21 cellular contexts compared by ENCODE assay signal in genomic region chr2:203584784-203585183, GRCh38. TPM values are rescaled to one million over a fixed set of nuclear protein-coding genes. Genes with fewer than 3 reads are reported as not detected.
DNase-seq lines count a peak whose midpoint lies in the region; ATAC-seq, FAIRE-seq and TF ChIP-seq lines count a peak whose summit lies in the region.
"Had no signal": no experiment of that assay in that cellular context is flagged by ENCODE, and none has a peak within 500 bp of the region (broad histone marks: within the 10 kb centered on the region; RNA-seq: fewer than 3 reads in every experiment).

No MANE protein-coding gene starts in this region.

- FAIRE-seq in GM12878 (lab: Jason Lieb, UNC): no peak

- TF ChIP-seq EP300 in GM12878 (IDR thresholded peaks at IDR 0.05; ENCODE audit: borderline replicate concordance in 1 of 2, control insufficient read depth in 1 of 2, low read depth in 2 of 2, low read length in 2 of 2): no peak

- DNase-seq in HT-29 (ENCODE audit: low spot score) (peak; percentile 29), NCI-H510A treated with DMSO at 0.1 percent for 48 hours (lab: John Stamatoyannopoulos, UW) (peak; percentile 94), GM12878 (ENCODE audit: low read depth, low spot score) (no peak), smooth muscle cell (lab: John Stamatoyannopoulos, UW; ENCODE audit: unreplicated experiment) (no peak), nephron progenitor cell (no peak)
- DNase-seq: activated CD4-positive, alpha-beta T cell treated with anti-CD3 and anti-CD28 coated beads, Interleukin-2, amount 10 ng/mL, durations not matched to agents 24 days and 14 days; activated naive CD4-positive, alpha-beta T cell treated with anti-CD3 and anti-CD28 coated beads for 36 hours; AML-193; Caco-2; gastrocnemius medialis; GDM1; GM23248; lower lobe of right lung; ovary; stimulated activated CD4-positive, alpha-beta T cell treated with anti-CD3 and anti-CD28 coated beads, Interleukin-4, amount 100 ng/mL, for 24 hours; testis had no signal

- H4K20me1 ChIP-seq in GM12878 (ENCODE audit: control insufficient read depth, insufficient read depth): no peaks in the 10 kb centered on the region
- no peaks in the 10 kb centered on the region for H4K20me1 ChIP-seq in smooth muscle cell (ENCODE audit: low read depth)

- H3K9me3 ChIP-seq in GM12878 (replicated peaks; ENCODE audit: control insufficient read depth, insufficient read depth, low read length): no peaks in the 10 kb centered on the region; the same call in 2 of the 3 replicates
- no peaks in the 10 kb centered on the region for H3K9me3 ChIP-seq in smooth muscle cell (replicated peaks; ENCODE audit: low read depth)
- H3K9me3 ChIP-seq: Caco-2, gastrocnemius medialis, lower lobe of right lung, ovary, SK-N-SH, testis had no signal

- WGBS in GM12878 (ENCODE audit: insufficient coverage, insufficient replicate concordance, low lambda C conversion rate, missing lambda C conversion rate): 100% methylated on average over 1 of the region's 1 CpG
- 96% methylated on average over 1 of the region's 1 CpG for WGBS in smooth muscle cell (ENCODE audit: low lambda C conversion rate)

- no TSS peak for BruUV-seq in GM12878 (replicated peaks; lab: Mats Ljungman, UMichigan)

- H3K4me1 ChIP-seq in GM12878 (ENCODE audit: control insufficient read depth, insufficient read depth, low read length) (peaks cover 7% of the 10 kb centered on the region), smooth muscle cell (ENCODE audit: low read depth) (peaks cover 19% of the 10 kb centered on the region)
- H3K4me1 ChIP-seq: testis had no signal

- H3K9me3 Mint-ChIP-seq in nephron progenitor cell: no peaks in the 10 kb centered on the region
- H3K9me3 Mint-ChIP-seq: activated CD4-positive, alpha-beta T cell treated with anti-CD3 and anti-CD28 coated beads, Interleukin-2, amount 10 ng/mL, durations not matched to agents 24 days and 14 days; activated naive CD4-positive, alpha-beta T cell treated with anti-CD3 and anti-CD28 coated beads for 36 hours had no signal

- H3K79me2 ChIP-seq in GM12878 (ENCODE audit: control insufficient read depth, insufficient read depth, low read length) (no peaks in the 10 kb centered on the region), smooth muscle cell (ENCODE audit: low read depth) (no peaks in the 10 kb centered on the region)

- POLR2A ChIA-PET in GM12878 (lab: Charles Lee): interaction anchor here (0.7 kb wide), 1 partner anchor 346 kb away, joined by 4 read pairs; the partner anchor contains the start of gene CYP20A1

- H3K9ac ChIP-seq in GM12878 (ENCODE audit: control insufficient read depth, insufficient read depth, low read length): no peak overlapping the region
- H3K9ac ChIP-seq in smooth muscle cell (ENCODE audit: low read depth): peak overlapping the region; percentile 55
- H3K9ac ChIP-seq: GM23248, SK-N-SH had no signal

- no peak overlapping the region for H3K27ac Mint-ChIP-seq in nephron progenitor cell
- H3K27ac Mint-ChIP-seq: activated CD4-positive, alpha-beta T cell treated with anti-CD3 and anti-CD28 coated beads, Interleukin-2, amount 10 ng/mL, durations not matched to agents 24 days and 14 days; activated naive CD4-positive, alpha-beta T cell treated with anti-CD3 and anti-CD28 coated beads for 36 hours had no signal

- CTCF ChIA-PET in GM12878 (lab: Yijun Ruan, JAX): interaction anchor here (1.9 kb wide), 1 partner anchor 10 kb away, joined by 6 read pairs; no protein-coding TSS in a partner anchor

- SMC1A ChIA-PET in GM12878 (lab: Charles Lee; ENCODE audit: uncharacterized antibody, unreplicated experiment): interaction anchor here (1.3 to 1.9 kb wide), 2 partner anchors 11 to 15 kb away, joined by 4 to 5 read pairs; no protein-coding TSS in a partner anchor

- intact Hi-C loops in GM12878 (cut with micrococcal nuclease; ENCODE audit: unreplicated experiment): no loop called here

- no peaks in the 10 kb centered on the region for H3K36me3 Mint-ChIP-seq in nephron progenitor cell (ENCODE audit: low read depth)
- H3K36me3 Mint-ChIP-seq: IgD-negative memory B cell had no signal

- no peaks in the 10 kb centered on the region for H3K27me3 Mint-ChIP-seq in nephron progenitor cell (ENCODE audit: low read depth, poor library complexity)

- TF ChIP-seq RAD21 in GM12878 (IDR thresholded peaks at IDR 0.05; ENCODE audit: insufficient read depth, low read depth, low read length): no peak

- no peak overlapping the region for H3K4me3 Mint-ChIP-seq in nephron progenitor cell
- H3K4me3 Mint-ChIP-seq: activated CD4-positive, alpha-beta T cell treated with anti-CD3 and anti-CD28 coated beads, Interleukin-2, amount 10 ng/mL, durations not matched to agents 24 days and 14 days; activated naive CD4-positive, alpha-beta T cell treated with anti-CD3 and anti-CD28 coated beads for 36 hours had no signal

- no peak for TF ChIP-seq POLR2A in GM12878 (IDR thresholded peaks at IDR 0.05; ENCODE audit: low read depth, low read length)

- RAD21 ChIA-PET in GM12878 (lab: Charles Lee; ENCODE audit: unreplicated experiment): interaction anchor here (1.0 kb wide), 1 partner anchor 16 kb away, joined by 3 read pairs; no protein-coding TSS in a partner anchor

- ATAC-seq in GM12878 (peak; percentile 23), HG03025 (IDR thresholded peaks at IDR 0.05; ENCODE audit: low FRiP score, unreplicated experiment) (no peak), GM21447 (IDR thresholded peaks at IDR 0.05; ENCODE audit: unreplicated experiment) (no peak)
- ATAC-seq: gastrocnemius medialis, lower lobe of right lung, Panc1 had no signal

- TF ChIP-seq CTCF in GM12878 (IDR thresholded peaks at IDR 0.05 in 2 of 3, conservative IDR thresholded peaks at IDR 0.05 in 1 of 3; ENCODE audit: control insufficient read depth in 2 of 3, extremely low read depth in 1 of 3, insufficient read depth in 1 of 3, low read depth in 3 of 3, low read length in 3 of 3) (no peak), smooth muscle cell (IDR thresholded peaks at IDR 0.05; ENCODE audit: borderline replicate concordance, insufficient read depth, poor library complexity, severe bottlenecking) (no peak), nephron progenitor cell (IDR thresholded peaks at IDR 0.05) (no peak)

- H2AFZ ChIP-seq in GM12878 (ENCODE audit: control insufficient read depth, low read depth, low read length) (no peak overlapping the region), smooth muscle cell (ENCODE audit: low read depth) (no peak overlapping the region)

- no peak overlapping the region for H3K27ac ChIP-seq in GM12878 (ENCODE audit: control insufficient read depth, insufficient read depth)
- no peak overlapping the region for H3K27ac ChIP-seq in smooth muscle cell (ENCODE audit: low read depth)
- H3K27ac ChIP-seq: lower lobe of right lung, ovary, testis had no signal

- no peak overlapping the region for H3K4me2 ChIP-seq in GM12878 (ENCODE audit: control insufficient read depth, insufficient read depth)
- peak overlapping the region; percentile 62 for H3K4me2 ChIP-seq in smooth muscle cell
- H3K4me2 ChIP-seq: SK-N-SH had no signal

- H3K4me1 Mint-ChIP-seq in nephron progenitor cell: peaks cover 35% of the 10 kb centered on the region

- H3K4me3 ChIP-seq in GM12878 (no peak overlapping the region), smooth muscle cell (no peak overlapping the region)
- H3K4me3 ChIP-seq: gastrocnemius medialis, GM23248, lower lobe of right lung, ovary, testis had no signal

- H3K27me3 ChIP-seq in GM12878 (replicated peaks in 1 of 2; ENCODE audit: control insufficient read depth in 2 of 2, insufficient read depth in 2 of 2, low read length in 1 of 2) (peaks cover 0 to 8% of the 10 kb centered on the region in 2 experiments; a peak in 2 of 4 replicates), smooth muscle cell (ENCODE audit: low read depth) (no peaks in the 10 kb centered on the region)
- H3K27me3 ChIP-seq: gastrocnemius medialis, ovary, testis had no signal

- peaks cover 4% of the 10 kb centered on the region for H3F3A ChIP-seq in smooth muscle cell (ENCODE audit: low read depth)

- in situ Hi-C loops in GM12878 (cut with MboI): no loop called here

- H3K36me3 ChIP-seq in GM12878 (ENCODE audit: control insufficient read depth in 2 of 2, insufficient read depth in 2 of 2, low read length in 1 of 2) (no peaks in the 10 kb centered on the region), smooth muscle cell (ENCODE audit: low read depth) (no peaks in the 10 kb centered on the region)
- H3K36me3 ChIP-seq: gastrocnemius medialis, lower lobe of right lung, ovary had no signal

TF ChIP-seq in GM12878, 131 proteins besides CTCF, POLR2A, EP300 and RAD21:
- no peak for TF ChIP-seq ZZZ3 (IDR thresholded peaks at IDR 0.05; ENCODE audit: control insufficient read depth, insufficient read length, low read depth)
- 0 out of 2 replicates have a peak, but pooled peaks have one; percentile 15 for TF ChIP-seq NR2F1 (conservative IDR thresholded peaks at IDR 0.05)
- no peak for TF ChIP-seq HCFC1 (IDR thresholded peaks at IDR 0.05; ENCODE audit: low read length)
- no peak for TF ChIP-seq TBL1XR1 (IDR thresholded peaks at IDR 0.05; ENCODE audit: low read depth, low read length)
- TF ChIP-seq CREM (IDR thresholded peaks at IDR 0.05; ENCODE audit: low read depth): no peak
- no peak for TF ChIP-seq NRF1 (conservative IDR thresholded peaks at IDR 0.05; ENCODE audit: low read depth, low read length)

RNA-seq across cellular contexts. Expression of gene RAPH1, which starts 49.7 kb away (rescaled TPM):
- total RNA-seq in HT-29 (2014; rRNA removed; shearing (Covaris generic)): 6.8 and 7.1 TPM in 2 replicates
- 0.17 TPM in 1 of 2 replicates, not detected in the other for total RNA-seq in GM12878 (2013; cell fraction: nucleolus; rRNA removed)
- total RNA-seq in GM12878 (2014; rRNA removed) (0.90 TPM in 1 of 2 replicates, not detected in the other), GM12878 (2014; rRNA removed; fragmentation: Illumina TruSeq; extraction: Trizol) (not detected in 2 replicates), GM12878 (2021) (0.08 and 0.21 TPM in 2 replicates), smooth muscle cell (15.1 and 22.3 TPM in 2 replicates)
- not detected for polyA plus RNA-seq in GM12878 (2011; ENCODE audit: low read depth)
- polyA plus RNA-seq in GM12878 (2011; rRNA removed) (not detected in 2 replicates), GM12878 (2014; fragmentation: Illumina TruSeq; extraction: Trizol) (not detected in 2 replicates), GM12878 (2014; fragmentation: Nextera tagmentation; extraction: Ambion mirVana) (not detected), GM12878 (2014; rRNA removed) (0.51 TPM in 1 of 2 replicates, not detected in the other), GM12878 (2016; fragmentation: Nextera tagmentation; extraction: Ambion mirVana) (under 1 TPM in 1 of 2 experiments, not detected in 1; 0.09 TPM), smooth muscle cell (6.8 and 8.5 TPM in 2 replicates)
- not detected in 2 replicates for polyA plus RNA-seq in GM12878 (2011; cell fraction: cytosol; rRNA removed)
- polyA plus RNA-seq in GM12878 (2011; cell fraction: nucleus; rRNA removed): not detected in 2 replicates
- 0.05 and 0.08 TPM in 2 replicates for polyA plus RNA-seq in GM12878 (2012)
- not detected in 2 replicates for polyA minus RNA-seq in GM12878 (2011; rRNA and poly(A)+ RNA removed)
- not detected in 2 replicates for polyA minus RNA-seq in GM12878 (2011; cell fraction: cytosol; rRNA and poly(A)+ RNA removed)
- polyA minus RNA-seq in GM12878 (2011; cell fraction: nucleus; rRNA and poly(A)+ RNA removed): not detected in 2 replicates
- polyA plus RNA-seq: IgD-negative memory B cell had no signal

Comparison
In these comparisons a context has a peak if more than half of its experiments do, and no peak if none do; other contexts are left out.
1. DNase-seq: peak in HT-29 (single experiment) and NCI-H510A treated with DMSO at 0.1 percent for 48 hours (single experiment); none in GM12878 (single experiment), smooth muscle cell (single experiment) and nephron progenitor cell (single experiment).